In the genomic region with DNA sequence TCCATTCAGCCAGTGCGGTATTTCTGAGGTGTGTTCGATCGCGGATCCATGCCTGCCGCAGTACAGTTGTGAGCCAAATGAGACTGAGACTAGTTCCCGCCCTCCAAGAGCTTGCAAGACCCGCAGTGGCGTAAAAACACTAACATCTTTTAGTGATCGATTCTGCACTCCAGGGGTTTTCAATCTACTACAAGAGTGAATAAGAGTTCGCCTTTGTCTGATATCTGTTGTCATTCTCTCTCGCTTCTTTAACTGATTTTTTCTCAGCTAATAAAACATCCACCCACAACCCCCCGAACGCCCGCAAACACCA, we compare ENCODE assay signal across 8 cellular contexts.
DNase-seq lines count a peak whose midpoint lies in the region; FAIRE-seq and TF ChIP-seq lines count a peak whose summit lies in the region.

No MANE protein-coding gene starts in this region.

- peaks cover 56% of the 10 kb centered on the region for H4K20me1 ChIP-seq in BLaER1

- H3K27me3 ChIP-seq in BLaER1: no peaks in the 10 kb centered on the region
- no peaks in the 10 kb centered on the region for H3K27me3 ChIP-seq in stomach smooth muscle (ENCODE audit: control insufficient read depth in 1 of 2, insufficient read depth in 2 of 2, low read length in 2 of 2)

- H3K4me3 Mint-ChIP-seq in activated naive CD8-positive, alpha-beta T cell: peak overlapping the region; percentile 99

- H3K9ac ChIP-seq in BLaER1 (peak overlapping the region; percentile 99), stomach smooth muscle (ENCODE audit: low read length in 2 of 2) (peak overlapping the region; percentile 79 to 98)

- FAIRE-seq in H54 (lab: Jason Lieb, UNC): no peak

- H3K27ac ChIP-seq in BLaER1 (peak overlapping the region; percentile 100), stomach smooth muscle (ENCODE audit: low read length) (peak overlapping the region; percentile 98)

- H3K27ac Mint-ChIP-seq in activated naive CD8-positive, alpha-beta T cell: peak overlapping the region; percentile 100

- H3K27me3 Mint-ChIP-seq in activated naive CD8-positive, alpha-beta T cell: no peaks in the 10 kb centered on the region

- 0 out of 2 replicates have a peak, but pooled peaks have one; percentile 22 for TF ChIP-seq POLR2A in H54 (IDR thresholded peaks at IDR 0.05; ENCODE audit: low read depth, low read length)

- H3K4me3 ChIP-seq in BLaER1 (peak overlapping the region; percentile 94), iPS-18c (ENCODE audit: insufficient read depth, low read depth, low read length) (peak overlapping the region; percentile 81), stomach smooth muscle (ENCODE audit: low read length in 2 of 2) (peak overlapping the region; percentile 65 to 97)

- H3K4me1 ChIP-seq in BLaER1: peaks cover 74% of the 10 kb centered on the region
- H3K4me1 ChIP-seq in stomach smooth muscle (ENCODE audit: control insufficient read depth, insufficient read depth, low read length): peaks cover 51% of the 10 kb centered on the region

- H3K4me2 ChIP-seq in BLaER1: peak overlapping the region; percentile 98

- peaks cover 49% of the 10 kb centered on the region for H3K4me1 Mint-ChIP-seq in activated naive CD8-positive, alpha-beta T cell (ENCODE audit: low read depth)

- no peaks in the 10 kb centered on the region for H3K9me3 ChIP-seq in BLaER1
- H3K9me3 ChIP-seq in iPS-18c (ENCODE audit: control insufficient read depth, insufficient read depth, low read length): peaks cover 2% of the 10 kb centered on the region
- no peaks in the 10 kb centered on the region for H3K9me3 ChIP-seq in stomach smooth muscle (ENCODE audit: control insufficient read depth in 2 of 2, low read length in 2 of 2)

- H3K36me3 ChIP-seq in BLaER1 (peaks cover 44% of the 10 kb centered on the region), stomach smooth muscle (ENCODE audit: control insufficient read depth in 2 of 2, insufficient read depth in 2 of 2, low read length in 2 of 2) (peaks cover 27 to 28% of the 10 kb centered on the region in 2 donors)

- DNase-seq in H54 (ENCODE audit: insufficient read length, low spot score) (no peak), Kasumi-1 (lab: John Stamatoyannopoulos, UW) (no peak), C1 segment of cervical spinal cord (lab: John Stamatoyannopoulos, UW) (no peak), UCSD-AML1 (lab: John Stamatoyannopoulos, UW; ENCODE audit: unreplicated experiment) (no peak)

- peaks cover 20% of the 10 kb centered on the region for H3K36me3 Mint-ChIP-seq in activated naive CD8-positive, alpha-beta T cell

- no peaks in the 10 kb centered on the region for H3K9me3 Mint-ChIP-seq in activated naive CD8-positive, alpha-beta T cell (ENCODE audit: low read depth)
